21 cellular contexts compared by ENCODE assay signal in genomic region chr2:123777116-123777515, GRCh38.
"Had no signal": no experiment of that assay in that cellular context is flagged by ENCODE, and none has a peak within 500 bp of the region (broad histone marks: within the 10 kb centered on the region; RNA-seq: fewer than 3 reads in every experiment).

No MANE protein-coding gene starts in this region.

- H3K79me2 ChIP-seq: hepatocyte had no signal

- DNase-seq: dermis blood vessel endothelial cell; dorsolateral prefrontal cortex; effector CD4-positive, alpha-beta T cell; effector memory CD4-positive, alpha-beta T cell; foreskin keratinocyte; heart left ventricle; hypothalamus; immature natural killer cell; islet precursor cell; left cardiac atrium; left lung; left ventricle myocardium superior; lower lobe of right lung; mesenchymal stem cell; mucosa of descending colon had no signal

- H3K36me3 Mint-ChIP-seq: immature natural killer cell, mesothelial cell of epicardium had no signal

- H3K9me3 ChIP-seq: esophagus muscularis mucosa, gastroesophageal sphincter, lower lobe of right lung had no signal

- H3K4me2 ChIP-seq: hepatocyte had no signal

- H3K27ac Mint-ChIP-seq: immature natural killer cell, mesothelial cell of epicardium had no signal

- ATAC-seq: foreskin keratinocyte, gastroesophageal sphincter, heart left ventricle, left cardiac atrium, left lung, left ventricle myocardium superior, lower lobe of right lung, mucosa of descending colon had no signal

- FAIRE-seq: endothelial cell of umbilical vein had no signal

- H3K36me3 ChIP-seq: esophagus muscularis mucosa, gastroesophageal sphincter, heart left ventricle, left lung, lower lobe of right lung had no signal

- H2AFZ ChIP-seq: hepatocyte had no signal

- H3K27ac ChIP-seq: coronary artery, dorsolateral prefrontal cortex, esophagus muscularis mucosa, foreskin keratinocyte, gastroesophageal sphincter, heart left ventricle, hepatocyte, left lung, lower lobe of right lung had no signal

- H3K4me1 ChIP-seq: esophagus muscularis mucosa, foreskin keratinocyte, gastroesophageal sphincter, heart left ventricle, left lung, lower lobe of right lung had no signal

- H3K27me3 ChIP-seq: dorsolateral prefrontal cortex, esophagus muscularis mucosa, foreskin keratinocyte, gastroesophageal sphincter, heart left ventricle, hepatocyte, left lung had no signal

- H3K4me1 Mint-ChIP-seq: mesothelial cell of epicardium had no signal

- H3K9me3 Mint-ChIP-seq: mesothelial cell of epicardium had no signal

- H3K4me3 Mint-ChIP-seq: immature natural killer cell, mesothelial cell of epicardium had no signal

- H3K4me3 ChIP-seq: coronary artery, dorsolateral prefrontal cortex, esophagus muscularis mucosa, gastroesophageal sphincter, heart left ventricle, hepatocyte, left lung, lower lobe of right lung, mucosa of descending colon had no signal
